In the genomic region with DNA sequence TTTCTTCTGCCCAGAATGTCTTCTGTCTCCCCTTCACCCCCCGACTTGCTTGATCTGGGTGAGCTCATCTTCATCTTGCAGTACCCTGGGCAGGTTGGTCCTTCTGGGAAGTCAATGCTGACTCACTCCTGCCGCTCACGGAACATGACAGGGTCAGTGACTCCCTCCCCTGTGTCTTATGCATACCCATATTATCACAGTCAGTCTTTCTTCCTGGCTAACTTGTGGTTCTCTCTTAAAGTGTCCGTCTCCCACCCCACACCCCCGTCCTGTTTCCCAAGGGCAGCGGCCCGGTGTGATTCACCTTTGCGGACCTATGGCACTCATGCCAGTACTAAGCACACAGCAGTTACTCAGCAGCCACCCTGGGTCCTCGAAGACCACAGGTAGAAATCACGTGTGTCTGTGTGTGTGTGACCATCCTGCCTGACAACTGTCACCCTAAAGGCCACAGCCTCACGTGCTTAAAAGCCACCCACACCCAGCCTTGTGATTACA, we compare ENCODE assay signal across 10 cellular contexts. TPM values are rescaled to one million over a fixed set of nuclear protein-coding genes. Genes with fewer than 3 reads are reported as not detected.
DNase-seq lines count a peak whose midpoint lies in the region; TF ChIP-seq lines count a peak whose summit lies in the region.
"Had no signal": no experiment of that assay in that cellular context is flagged by ENCODE, and none has a peak within 500 bp of the region (broad histone marks: within the 10 kb centered on the region; RNA-seq: fewer than 3 reads in every experiment).

No MANE protein-coding gene starts in this region.

- H3K4me1 ChIP-seq in prostate gland (replicated peaks) = no peaks in the 10 kb centered on the region

- H3K36me3 ChIP-seq in prostate gland = no peaks in the 10 kb centered on the region

- TF ChIP-seq CTCF in fibroblast of the aortic adventitia (IDR thresholded peaks at IDR 0.05; ENCODE audit: insufficient read depth, low read length) (no peak), prostate gland (IDR thresholded peaks at IDR 0.05) (no peak)

- H3K27me3 Mint-ChIP-seq in activated naive CD4-positive, alpha-beta T cell treated with anti-CD3 and anti-CD28 coated beads for 36 hours (ENCODE audit: low read depth) = no peaks in the 10 kb centered on the region

- H3K36me3 Mint-ChIP-seq in activated naive CD4-positive, alpha-beta T cell treated with anti-CD3 and anti-CD28 coated beads for 36 hours (ENCODE audit: low read depth) = no peaks in the 10 kb centered on the region

- DNase-seq in activated naive CD4-positive, alpha-beta T cell treated with anti-CD3 and anti-CD28 coated beads for 36 hours = peak; percentile 52
- no peak for DNase-seq in activated naive CD4-positive, alpha-beta T cell (lab: John Stamatoyannopoulos, UW)
- DNase-seq in activated CD4-positive, alpha-beta T cell treated with anti-CD3 and anti-CD28 coated beads, Interleukin-2, amount 50 U/mL, for 4 hours = peak; percentile 33 to 35
- DNase-seq in fibroblast of the aortic adventitia (ENCODE audit: low read depth) = peak; percentile 27
- DNase-seq in stromal cell of bone marrow (ENCODE audit: low read depth) = peak; percentile 27
- no peak for DNase-seq in prostate gland (ENCODE audit: low spot score)
- no peak for DNase-seq in NCI-H1930 (lab: John Stamatoyannopoulos, UW)
- no peak for DNase-seq in NCI-H345 (lab: John Stamatoyannopoulos, UW)
- DNase-seq: cortex of kidney, SHP77 treated with DMSO at 0.1 percent for 48 hours had no signal

- intact Hi-C loops in activated naive CD4-positive, alpha-beta T cell treated with anti-CD3 and anti-CD28 coated beads for 36 hours (cut with micrococcal nuclease) = no loop called here
- intact Hi-C loops in prostate gland (cut with DNase I) = no loop called here

- TF ChIP-seq POLR2A in prostate gland (IDR thresholded peaks at IDR 0.05) = no peak

- no peak overlapping the region for H3K27ac Mint-ChIP-seq in activated naive CD4-positive, alpha-beta T cell treated with anti-CD3 and anti-CD28 coated beads for 36 hours

- no peaks in the 10 kb centered on the region for H3K9me3 ChIP-seq in prostate gland

- H3K27me3 ChIP-seq in prostate gland (replicated peaks; ENCODE audit: insufficient read depth) = no peaks in the 10 kb centered on the region

- 82% methylated on average over 11 of the region's 11 CpGs for WGBS in prostate gland

- H3K4me1 Mint-ChIP-seq in activated naive CD4-positive, alpha-beta T cell treated with anti-CD3 and anti-CD28 coated beads for 36 hours (ENCODE audit: low read depth) = peaks cover 24% of the 10 kb centered on the region

- H3K4me3 ChIP-seq in fibroblast of the aortic adventitia (ENCODE audit: low read depth, low read length) (no peak overlapping the region), prostate gland (no peak overlapping the region)

- no peak overlapping the region for H3K4me3 Mint-ChIP-seq in activated naive CD4-positive, alpha-beta T cell treated with anti-CD3 and anti-CD28 coated beads for 36 hours

- H3K27ac ChIP-seq in prostate gland = no peak overlapping the region

- CTCF ChIA-PET in activated naive CD4-positive, alpha-beta T cell treated with anti-CD3 and anti-CD28 coated beads for 36 hours (lab: Charles Lee) = interaction anchor here (0.6 to 0.8 kb wide), 2 partner anchors 49 to 113 kb away, joined by 3 read pairs; no protein-coding TSS in a partner anchor

- H3K9me3 Mint-ChIP-seq in activated naive CD4-positive, alpha-beta T cell treated with anti-CD3 and anti-CD28 coated beads for 36 hours = no peaks in the 10 kb centered on the region

RNA-seq across cellular contexts. Expression of gene IQSEC2, which starts 17.7 kb away (rescaled TPM):
- total RNA-seq in activated naive CD4-positive, alpha-beta T cell treated with anti-CD3 and anti-CD28 coated beads for 36 hours = under 1 TPM; 0.20 to 0.48 TPM
- 3.6 and 5.6 TPM in 2 replicates for total RNA-seq in fibroblast of the aortic adventitia (ENCODE audit: low replicate concordance)
- total RNA-seq in prostate gland = 10 to 100 TPM; 19.8 to 38.7 TPM

RNA-seq across cellular contexts. Expression of gene KDM5C, which starts 38.6 kb away (rescaled TPM):
- total RNA-seq in activated naive CD4-positive, alpha-beta T cell treated with anti-CD3 and anti-CD28 coated beads for 36 hours = 10 to 100 TPM; 67.4 to 68.2 TPM
- total RNA-seq in fibroblast of the aortic adventitia (ENCODE audit: low replicate concordance) (51.7 and 76.4 TPM in 2 replicates), prostate gland (100 to 1,000 TPM in 1 of 2 donors, 10 to 100 TPM in 1; 99.4 to 102 TPM)

Comparison
In these comparisons a context has a peak if more than half of its experiments do, and no peak if none do; other contexts are left out.
1. DNase-seq: peak in activated naive CD4-positive, alpha-beta T cell treated with anti-CD3 and anti-CD28 coated beads for 36 hours (single experiment), activated CD4-positive, alpha-beta T cell treated with anti-CD3 and anti-CD28 coated beads, Interleukin-2, amount 50 U/mL, for 4 hours (2 of 2), fibroblast of the aortic adventitia (single experiment) and stromal cell of bone marrow (single experiment); none in activated naive CD4-positive, alpha-beta T cell (0 of 4), prostate gland (single experiment), NCI-H1930 (0 of 2) and NCI-H345 (single experiment).